8 cellular contexts compared by ENCODE assay signal in the genomic region with DNA sequence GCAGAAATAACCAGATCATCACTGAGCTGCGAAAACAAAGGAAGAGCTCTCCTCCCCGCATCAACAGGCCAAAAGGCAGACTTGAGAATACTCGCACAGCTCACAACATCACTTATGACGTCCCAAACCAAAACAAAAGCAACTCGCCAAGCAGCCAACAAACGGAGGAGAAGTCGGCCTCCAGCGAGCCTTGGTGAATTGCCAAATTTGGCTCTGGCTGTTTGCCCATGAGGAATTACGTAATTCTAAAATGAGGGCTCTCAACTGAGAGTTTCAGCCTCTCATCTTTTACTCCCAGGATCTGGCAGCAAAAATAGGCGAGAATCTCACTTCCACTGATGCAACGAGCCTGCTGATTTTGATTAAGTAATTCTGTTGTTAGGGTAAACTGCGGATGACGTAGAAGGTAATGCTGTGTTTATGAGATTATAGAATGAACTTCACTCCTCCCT. TPM values are rescaled to one million over a fixed set of nuclear protein-coding genes. Genes with fewer than 3 reads are reported as not detected.
A peak's percentile ranks its signal among the peaks of the same experiment; 100 is the strongest.
DNase-seq lines count a peak whose midpoint lies in the region; ATAC-seq, FAIRE-seq and TF ChIP-seq lines count a peak whose summit lies in the region.
"Had no signal": no experiment of that assay in that cellular context is flagged by ENCODE, and none has a peak within 500 bp of the region (broad histone marks: within the 10 kb centered on the region; RNA-seq: fewer than 3 reads in every experiment).

No MANE protein-coding gene starts in this region.

- H3K4me2 ChIP-seq in mammary epithelial cell (ENCODE audit: insufficient read depth, low read depth, low read length) = peak overlapping the region; percentile 6
- H3K4me2 ChIP-seq in HepG2 (ENCODE audit: low read depth, low read length) = no peak overlapping the region

- no peak overlapping the region for H3K27ac ChIP-seq in mammary epithelial cell (ENCODE audit: insufficient read depth, low read depth, low read length)
- no peak overlapping the region for H3K27ac ChIP-seq in HepG2 (ENCODE audit: extremely low read length, insufficient read depth, low read length)
- no peak overlapping the region for H3K27ac ChIP-seq in upper lobe of right lung

- H2AFZ ChIP-seq in mammary epithelial cell (ENCODE audit: low read depth, low read length) (peak overlapping the region; percentile 12), HepG2 (ENCODE audit: low read length) (no peak overlapping the region)

- H3K9ac ChIP-seq in mammary epithelial cell (ENCODE audit: insufficient read depth, low read length) (no peak overlapping the region), HepG2 (ENCODE audit: insufficient read depth, low read depth, low read length) (no peak overlapping the region)

- H3K4me1 ChIP-seq in mammary epithelial cell (ENCODE audit: insufficient read depth, low read length) (peaks cover 4% of the 10 kb centered on the region), HepG2 (ENCODE audit: insufficient read depth, low read length) (no peaks in the 10 kb centered on the region), upper lobe of right lung (no peaks in the 10 kb centered on the region)

- no peaks in the 10 kb centered on the region for H3K79me2 ChIP-seq in mammary epithelial cell (ENCODE audit: insufficient read depth, low read length)
- H3K79me2 ChIP-seq in HepG2 (ENCODE audit: insufficient read depth, low read length) = no peaks in the 10 kb centered on the region

- dilution Hi-C loops in mammary epithelial cell (cut with HindIII; ENCODE audit: low sequenced_read_pairs) = no loop called here

- POLR2A ChIA-PET in HepG2 (lab: Yijun Ruan, JAX) = no interaction called here

- H4K20me1 ChIP-seq in mammary epithelial cell (ENCODE audit: insufficient read depth, low read length) = no peaks in the 10 kb centered on the region
- no peaks in the 10 kb centered on the region for H4K20me1 ChIP-seq in HepG2 (ENCODE audit: insufficient read depth, low read length)

- no peak for TF ChIP-seq RAD21 in HepG2 (CRISPR knock-in tag; IDR thresholded peaks at IDR 0.05)

- H3K27me3 ChIP-seq in mammary epithelial cell (ENCODE audit: insufficient read depth, low read length) (no peaks in the 10 kb centered on the region), HepG2 (ENCODE audit: control insufficient read depth in 1 of 2, insufficient read depth in 2 of 2, low read length in 2 of 2) (peaks cover 0 to 41% of the 10 kb centered on the region in 2 experiments; a peak in 3 of 5 replicates), upper lobe of right lung (no peaks in the 10 kb centered on the region)

- TF ChIP-seq POLR2A in HepG2 (IDR thresholded peaks at IDR 0.05; ENCODE audit: insufficient read depth in 1 of 2, low read depth in 2 of 2, low read length in 2 of 2) = no peak

- no peak for TF ChIP-seq EP300 in HepG2 (IDR thresholded peaks at IDR 0.05; ENCODE audit: low read depth in 2 of 2, low read length in 2 of 2)
- TF ChIP-seq EP300 in HepG2 (CRISPR knock-in tag; IDR thresholded peaks at IDR 0.05; ENCODE audit: borderline replicate concordance) = no peak

- H3K9me3 ChIP-seq in mammary epithelial cell (replicated peaks; ENCODE audit: insufficient read depth, low read length) (no peaks in the 10 kb centered on the region), HepG2 (ENCODE audit: low read length) (no peaks in the 10 kb centered on the region), upper lobe of right lung (no peaks in the 10 kb centered on the region)

- 3% methylated on average over 10 of the region's 13 CpGs for whole genome bisulfite sequencing in mammary epithelial cell (ENCODE audit: low coverage, missing lambda C conversion rate)
- 19% methylated on average over 13 of the region's 13 CpGs for WGBS in HepG2 (ENCODE audit: low lambda C conversion rate)

- in situ Hi-C loops in mammary epithelial cell (cut with MboI; ENCODE audit: low sequenced_read_pairs in 2 of 2) = no loop called here
- in situ Hi-C loops in HepG2 (cut with HindIII; ENCODE audit: extremely low pct_ligation_motif_present, low pct_unique_long_range_greater_than_20kb) = no loop called here
- in situ Hi-C loops in GM13977 (cut with MboI; ENCODE audit: low pct_unique_long_range_greater_than_20kb, low sequenced_read_pairs, unreplicated experiment) = no loop called here

- CTCF ChIA-PET in mammary epithelial cell (lab: Charles Lee; ENCODE audit: low non-redundant PET) (interaction anchor here (0.6 kb wide), 1 partner anchor 26 kb away, joined by 3 read pairs; no protein-coding TSS in a partner anchor), HepG2 (lab: Yijun Ruan, JAX; ENCODE audit: low intra/inter-chr PET ratio, low total read pairs) (no interaction called here)

- H3K36me3 ChIP-seq in mammary epithelial cell (ENCODE audit: insufficient read depth, low read length) (no peaks in the 10 kb centered on the region), HepG2 (replicated peaks in 1 of 2; ENCODE audit: control insufficient read depth in 1 of 2, insufficient read depth in 2 of 2, low read length in 2 of 2) (no peaks in the 10 kb centered on the region), upper lobe of right lung (no peaks in the 10 kb centered on the region)

- BruUV-seq in mammary epithelial cell (replicated peaks; lab: Mats Ljungman, UMichigan) (no TSS peak), HepG2 (replicated peaks; lab: Mats Ljungman, UMichigan) (no TSS peak)

- ATAC-seq in HepG2 = no peak
- peak; percentile 34 for ATAC-seq in upper lobe of right lung
- no peak for ATAC-seq in HG03457 (IDR thresholded peaks at IDR 0.05; ENCODE audit: unreplicated experiment)

- intact Hi-C loops in mammary epithelial cell (cut with micrococcal nuclease) = no loop called here
- intact Hi-C loops in HepG2 (cut with micrococcal nuclease; ENCODE audit: unreplicated experiment) = no loop called here
- intact Hi-C loops in upper lobe of right lung (cut with DNase I) = no loop called here

- DNase-seq in NCI-H2107 (lab: John Stamatoyannopoulos, UW) = peak; percentile 15
- peak; percentile 71 for DNase-seq in mammary epithelial cell
- DNase-seq in HepG2 (ENCODE audit: low spot score) = no peak
- DNase-seq in upper lobe of right lung = no peak
- DNase-seq in activated gamma-delta T cell (lab: John Stamatoyannopoulos, UW) = no peak
- DNase-seq in GM13977 (ENCODE audit: low spot score) = no peak
- DNase-seq: activated T-cell treated with anti-CD3 and anti-CD28 coated beads, Interleukin-2, amount 50 U/mL, for 1 hour had no signal

- TF ChIP-seq CTCF in mammary epithelial cell (conservative IDR thresholded peaks at IDR 0.05 in 1 of 2, IDR thresholded peaks at IDR 0.05 in 1 of 2; ENCODE audit: extremely low read depth in 1 of 2, insufficient read depth in 1 of 2, low read depth in 1 of 2, low read length in 2 of 2) (no peak), HepG2 (CRISPR knock-in tag; IDR thresholded peaks at IDR 0.05) (no peak), upper lobe of right lung (IDR thresholded peaks at IDR 0.05) (no peak), GM13977 (IDR thresholded peaks at IDR 0.05; ENCODE audit: extremely low read depth, insufficient read depth, missing control alignments) (no peak)

- H3K4me3 ChIP-seq in mammary epithelial cell (replicated peaks in 1 of 3; ENCODE audit: insufficient read depth in 1 of 3, low read depth in 2 of 3, low read length in 3 of 3) = no peak overlapping the region
- no peak overlapping the region for H3K4me3 ChIP-seq in HepG2 (replicated peaks in 1 of 3; ENCODE audit: insufficient read depth in 1 of 3, low read depth in 2 of 3, low read length in 3 of 3)
- H3K4me3 ChIP-seq in upper lobe of right lung = no peak overlapping the region

- FAIRE-seq in HepG2 (lab: Jason Lieb, UNC) = no peak

TF ChIP-seq in HepG2, 621 proteins besides CTCF, POLR2A, EP300 and RAD21 (continues in another document):
- no peak for TF ChIP-seq ZMAT3 (CRISPR knock-in tag; conservative IDR thresholded peaks at IDR 0.05)

RNA-seq across cellular contexts. Expression of a gene that starts 51.7 kb away (rescaled TPM):
- total RNA-seq in mammary epithelial cell = 1 to 10 TPM; 1.2 to 7.7 TPM
- 0.53 TPM for polyA plus RNA-seq in mammary epithelial cell
- 36.2 TPM for polyA minus RNA-seq in mammary epithelial cell
- 2.9 and 5.1 TPM in 2 replicates for total RNA-seq in HepG2 (2016; rRNA removed; fragmentation: Illumina TruSeq; extraction: Trizol)
- total RNA-seq in HepG2 (2016; cell fraction: cytosol; rRNA removed; fragmentation: Illumina TruSeq; extraction: Trizol; ENCODE audit: low read depth) = 2.5 and 3.1 TPM in 2 replicates
- total RNA-seq in HepG2 (2016; cell fraction: insoluble cytoplasmic fraction; rRNA removed; fragmentation: Illumina TruSeq; extraction: Trizol) = 3.4 and 5.4 TPM in 2 replicates
- 1.7 and 2.8 TPM in 2 replicates for total RNA-seq in HepG2 (2016; cell fraction: membrane; rRNA removed; fragmentation: Illumina TruSeq; extraction: Trizol)
- 21.0 and 23.5 TPM in 2 replicates for total RNA-seq in HepG2 (2016; cell fraction: nucleus; rRNA removed; fragmentation: Illumina TruSeq; extraction: Trizol)
- 4.6 and 6.5 TPM in 2 replicates for polyA plus RNA-seq in HepG2 (2011; rRNA removed)
- 3.4 and 5.4 TPM in 2 replicates for polyA plus RNA-seq in HepG2 (2011; cell fraction: cytosol; rRNA removed)
- 11.1 and 19.1 TPM in 2 replicates for polyA plus RNA-seq in HepG2 (2011; cell fraction: nucleus; rRNA removed)
- 3.4 and 4.0 TPM in 2 replicates for polyA plus RNA-seq in HepG2 (2012)
- polyA plus RNA-seq in HepG2 (2016; cell fraction: cytosol; fragmentation: Illumina TruSeq; extraction: Trizol; ENCODE audit: low read depth) = 0.33 and 0.82 TPM in 2 replicates
- polyA plus RNA-seq in HepG2 (2016; cell fraction: insoluble cytoplasmic fraction; fragmentation: Illumina TruSeq; extraction: Trizol; ENCODE audit: low read depth) = 2.0 and 3.2 TPM in 2 replicates
- 0.60 and 0.90 TPM in 2 replicates for polyA plus RNA-seq in HepG2 (2016; cell fraction: membrane; fragmentation: Illumina TruSeq; extraction: Trizol; ENCODE audit: low read depth)
- 12.6 and 13.9 TPM in 2 replicates for polyA plus RNA-seq in HepG2 (2016; cell fraction: nucleus; fragmentation: Illumina TruSeq; extraction: Trizol; ENCODE audit: insufficient read depth, low read depth)
- 0.14 and 17.4 TPM in 2 replicates for polyA minus RNA-seq in HepG2 (2011; rRNA and poly(A)+ RNA removed; ENCODE audit: low replicate concordance)
- 8.4 and 16.5 TPM in 2 replicates for polyA minus RNA-seq in HepG2 (2011; cell fraction: cytosol; rRNA and poly(A)+ RNA removed)
- polyA minus RNA-seq in HepG2 (2011; cell fraction: nucleus; rRNA and poly(A)+ RNA removed) = 49.6 and 67.6 TPM in 2 replicates
- total RNA-seq in upper lobe of right lung = 33.3 TPM

Comparison
In these comparisons a context has a peak if more than half of its experiments do, and no peak if none do; other contexts are left out.
1. DNase-seq: peak in NCI-H2107 (single experiment) and mammary epithelial cell (single experiment); none in HepG2 (single experiment), upper lobe of right lung (single experiment), activated gamma-delta T cell (single experiment) and GM13977 (single experiment).